27 cellular contexts compared by ENCODE assay signal in genomic region chr5:4199036-4199435, GRCh38.
"Had no signal": no experiment of that assay in that cellular context is flagged by ENCODE, and none has a peak within 500 bp of the region (broad histone marks: within the 10 kb centered on the region; RNA-seq: fewer than 3 reads in every experiment).

No MANE protein-coding gene starts in this region.

- H3K27me3 Mint-ChIP-seq: activated B cell treated with CpG ODN at 0.5 μM for 24 hours; activated CD4-positive, alpha-beta T cell treated with anti-CD3 and anti-CD28 coated beads, Interleukin-2, amount 10 ng/mL, durations not matched to agents 24 days and 14 days; activated CD8-positive, alpha-beta memory T cell treated with anti-CD3 and anti-CD28 coated beads, Interleukin-2, amount 10 ng/mL, durations not matched to agents 7 days and 5 days; activated naive CD8-positive, alpha-beta T cell treated with anti-CD3 and anti-CD28 coated beads, Interleukin-2, amount 50 U/mL, for 24 hours had no signal

- H3K4me1 Mint-ChIP-seq: activated B cell treated with CpG ODN at 0.5 μM for 24 hours; activated CD4-positive, alpha-beta T cell treated with anti-CD3 and anti-CD28 coated beads, Interleukin-2, amount 10 ng/mL, durations not matched to agents 24 days and 14 days; activated CD8-positive, alpha-beta memory T cell treated with anti-CD3 and anti-CD28 coated beads, Interleukin-2, amount 10 ng/mL, durations not matched to agents 7 days and 5 days; activated naive CD8-positive, alpha-beta T cell treated with anti-CD3 and anti-CD28 coated beads, Interleukin-2, amount 50 U/mL, for 24 hours had no signal

- H3K4me3 ChIP-seq: ascending aorta, body of pancreas, Peyer's patch had no signal

- H3K27me3 ChIP-seq: ascending aorta, Peyer's patch had no signal

- H3K27ac ChIP-seq: ascending aorta, body of pancreas, Peyer's patch, RWPE1 had no signal

- ATAC-seq: activated CD8-positive, alpha-beta memory T cell treated with anti-CD3 and anti-CD28 coated beads, Interleukin-2, amount 10 ng/mL, durations not matched to agents 7 days and 5 days; activated naive CD4-positive, alpha-beta T cell treated with anti-CD3 and anti-CD28 coated beads, Interleukin-2, amount 50 U/mL, for 72 hours; activated naive CD8-positive, alpha-beta T cell treated with anti-CD3 and anti-CD28 coated beads, Interleukin-2, amount 50 U/mL, for 24 hours; activated T-cell treated with anti-CD3 and anti-CD28 coated beads, Interleukin-2, amount 50 U/mL, for 4 hours; body of pancreas had no signal

- H3K4me1 ChIP-seq: ascending aorta, body of pancreas, Peyer's patch had no signal

- H3K36me3 Mint-ChIP-seq: activated CD8-positive, alpha-beta memory T cell treated with anti-CD3 and anti-CD28 coated beads, Interleukin-2, amount 10 ng/mL, durations not matched to agents 7 days and 5 days; activated naive CD4-positive, alpha-beta T cell treated with anti-CD3 and anti-CD28 coated beads, Interleukin-2, amount 50 U/mL, for 72 hours had no signal

- DNase-seq: activated B cell treated with CpG ODN at 0.5 μM for 24 hours; activated CD4-positive, alpha-beta T cell treated with anti-CD3 and anti-CD28 coated beads for 1 hour; activated CD4-positive, alpha-beta T cell treated with anti-CD3 and anti-CD28 coated beads, Interleukin-2, amount 10 ng/mL, durations not matched to agents 24 days and 14 days; activated CD4-positive, alpha-beta T cell treated with anti-CD3 and anti-CD28 coated beads, Interleukin-2, amount 50 U/mL, for 48 hours; activated CD8-positive, alpha-beta memory T cell treated with anti-CD3 and anti-CD28 coated beads, Interleukin-2, amount 10 ng/mL, durations not matched to agents 7 days and 5 days; activated effector memory CD4-positive, alpha-beta T cell treated with anti-CD3 and anti-CD28 coated beads, Interleukin-2, amount 50 U/mL, for 16 hours; activated naive CD4-positive, alpha-beta T cell treated with Interleukin-2 at 50 U/mL for 16 hours; activated naive CD8-positive, alpha-beta T cell treated with anti-CD3 and anti-CD28 coated beads, Interleukin-2, amount 50 U/mL, for 24 hours; activated T-cell treated with anti-CD3 and anti-CD28 coated beads, Interleukin-2, amount 50 U/mL, for 4 hours; amniotic stem cell; body of pancreas; central memory CD4-positive, alpha-beta T cell; Kasumi-1; KBM-7; NCI-H1048; NCI-H1417; NCI-H1694; NCI-H2029; NCI-H2107; NCI-H2171 treated with DMSO at 0.1 percent for 48 hours; NCI-H226; Peyer's patch; Right ventricle myocardium superior had no signal

- H3K36me3 ChIP-seq: ascending aorta, Peyer's patch had no signal

- H3K9me3 ChIP-seq: ascending aorta, body of pancreas, Peyer's patch had no signal

- H3K9me3 Mint-ChIP-seq: activated CD4-positive, alpha-beta T cell treated with anti-CD3 and anti-CD28 coated beads, Interleukin-2, amount 10 ng/mL, durations not matched to agents 24 days and 14 days; activated naive CD8-positive, alpha-beta T cell treated with anti-CD3 and anti-CD28 coated beads, Interleukin-2, amount 50 U/mL, for 24 hours; activated T-cell treated with anti-CD3 and anti-CD28 coated beads, Interleukin-2, amount 50 U/mL, for 4 hours; T-helper 1 cell treated with Interleukin-12 subunit alpha and Interleukin-12 subunit beta and Interleukin-4 antibody, amounts not matched to agents 30 μg/mL and 1 μg/mL, for 36 hours had no signal

- H3K27ac Mint-ChIP-seq: activated B cell treated with CpG ODN at 0.5 μM for 24 hours; activated CD4-positive, alpha-beta T cell treated with anti-CD3 and anti-CD28 coated beads, Interleukin-2, amount 10 ng/mL, durations not matched to agents 24 days and 14 days; activated CD8-positive, alpha-beta memory T cell treated with anti-CD3 and anti-CD28 coated beads, Interleukin-2, amount 10 ng/mL, durations not matched to agents 7 days and 5 days; activated naive CD4-positive, alpha-beta T cell treated with anti-CD3 and anti-CD28 coated beads, Interleukin-2, amount 50 U/mL, for 72 hours; activated naive CD8-positive, alpha-beta T cell treated with anti-CD3 and anti-CD28 coated beads, Interleukin-2, amount 50 U/mL, for 24 hours; T-helper 1 cell treated with Interleukin-12 subunit alpha and Interleukin-12 subunit beta and Interleukin-4 antibody, amounts not matched to agents 30 μg/mL and 1 μg/mL, for 36 hours had no signal

- H3K4me3 Mint-ChIP-seq: activated B cell treated with CpG ODN at 0.5 μM for 24 hours; activated CD4-positive, alpha-beta T cell treated with anti-CD3 and anti-CD28 coated beads, Interleukin-2, amount 10 ng/mL, durations not matched to agents 24 days and 14 days; activated CD8-positive, alpha-beta memory T cell treated with anti-CD3 and anti-CD28 coated beads, Interleukin-2, amount 10 ng/mL, durations not matched to agents 7 days and 5 days; activated naive CD8-positive, alpha-beta T cell treated with anti-CD3 and anti-CD28 coated beads, Interleukin-2, amount 50 U/mL, for 24 hours; activated T-cell treated with anti-CD3 and anti-CD28 coated beads, Interleukin-2, amount 50 U/mL, for 4 hours; T-helper 1 cell treated with Interleukin-12 subunit alpha and Interleukin-12 subunit beta and Interleukin-4 antibody, amounts not matched to agents 30 μg/mL and 1 μg/mL, for 36 hours had no signal
